1 cellular context compared by ENCODE assay signal in the genomic region with DNA sequence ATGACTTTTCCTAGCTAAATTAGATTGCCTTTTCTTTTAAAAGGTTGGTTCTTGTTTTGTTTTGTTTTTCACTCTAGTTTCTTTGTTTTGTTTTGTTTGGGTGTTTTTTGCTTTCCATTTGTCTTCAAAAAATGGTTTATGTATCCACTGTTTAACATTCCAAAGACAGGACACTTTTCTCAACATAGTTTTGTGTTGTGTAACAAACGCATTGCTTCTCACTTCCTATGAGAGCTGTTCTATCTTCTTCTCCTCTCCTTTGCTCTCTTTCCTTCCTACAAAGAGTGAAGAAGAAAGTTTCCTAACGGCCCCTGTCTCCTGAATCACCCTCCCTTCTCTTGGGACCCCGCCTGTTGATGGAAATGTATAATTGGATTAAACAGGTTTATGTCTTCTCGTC.
TF ChIP-seq lines count a peak whose summit lies in the region.

No MANE protein-coding gene starts in this region.

TF ChIP-seq in IMR-90, 13 proteins besides CTCF, POLR2A, EP300 and RAD21:
- TF ChIP-seq USF2 (IDR thresholded peaks at IDR 0.05; ENCODE audit: low read depth, low read length), result no peak
- TF ChIP-seq ELK1 (IDR thresholded peaks at IDR 0.05; ENCODE audit: borderline replicate concordance, low read depth, low read length), result no peak
- TF ChIP-seq SMC3 (IDR thresholded peaks at IDR 0.05; ENCODE audit: low read depth, low read length), result no peak
- TF ChIP-seq RFX5 (IDR thresholded peaks at IDR 0.05; ENCODE audit: low read depth, low read length), result no peak
- TF ChIP-seq FOS (IDR thresholded peaks at IDR 0.05; ENCODE audit: low read depth, low read length), result no peak
- TF ChIP-seq MAZ (IDR thresholded peaks at IDR 0.05; ENCODE audit: borderline replicate concordance, low read depth, low read length), result no peak
- TF ChIP-seq MXI1 (IDR thresholded peaks at IDR 0.05; ENCODE audit: borderline replicate concordance, low read depth, low read length), result no peak
- TF ChIP-seq CHD1 (IDR thresholded peaks at IDR 0.05; ENCODE audit: low read depth, low read length), result no peak
- TF ChIP-seq NFE2L2 (IDR thresholded peaks at IDR 0.05; ENCODE audit: low read depth, low read length), result no peak
- no peak for TF ChIP-seq RCOR1 (IDR thresholded peaks at IDR 0.05; ENCODE audit: insufficient replicate concordance, low read length)
- no peak for TF ChIP-seq CEBPB (IDR thresholded peaks at IDR 0.05; ENCODE audit: low read depth, low read length)
- TF ChIP-seq MAFK (IDR thresholded peaks at IDR 0.05; ENCODE audit: low read depth, low read length), result no peak
- TF ChIP-seq BHLHE40 (IDR thresholded peaks at IDR 0.05; ENCODE audit: low read depth, low read length), result no peak
